In the genomic region with DNA sequence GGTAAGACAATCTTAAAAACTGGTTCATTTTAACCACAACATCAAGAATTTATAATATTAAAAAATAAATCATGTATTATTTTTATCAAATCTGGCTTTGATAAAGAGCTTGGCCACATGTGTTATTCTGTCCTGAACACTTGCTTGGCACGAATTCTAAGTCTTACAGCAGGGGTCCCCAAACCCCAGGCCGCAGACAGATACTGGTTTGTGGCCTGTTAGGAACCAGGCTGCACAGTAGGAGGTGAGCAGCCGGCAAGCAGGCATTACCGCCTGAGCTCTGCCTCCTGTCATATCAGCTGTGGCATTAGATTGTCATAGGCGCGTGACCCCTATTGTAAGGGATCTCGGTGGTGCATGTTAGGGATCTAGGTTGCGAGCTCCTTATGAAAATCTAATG, we compare ENCODE assay signal across 17 cellular contexts.
DNase-seq lines count a peak whose midpoint lies in the region; ATAC-seq and TF ChIP-seq lines count a peak whose summit lies in the region.
"Had no signal": no experiment of that assay in that cellular context is flagged by ENCODE, and none has a peak within 500 bp of the region (broad histone marks: within the 10 kb centered on the region; RNA-seq: fewer than 3 reads in every experiment).

No MANE protein-coding gene starts in this region.

- H3K4me1 Mint-ChIP-seq in WTC11 (no peaks in the 10 kb centered on the region), neural progenitor cell (peaks cover 10% of the 10 kb centered on the region), chondrocyte (ENCODE audit: low read depth) (peaks cover 12% of the 10 kb centered on the region)

- no peaks in the 10 kb centered on the region for H3K36me3 ChIP-seq in HEK293 (ENCODE audit: control insufficient read depth in 2 of 2, insufficient read depth in 1 of 2, low read length in 2 of 2)
- H3K36me3 ChIP-seq in neural progenitor cell = no peaks in the 10 kb centered on the region
- no peaks in the 10 kb centered on the region for H3K36me3 ChIP-seq in upper lobe of right lung
- H3K36me3 ChIP-seq: BLaER1 treated with 17β-estradiol and CSF1 and Interleukin-3, amounts not matched to agents 10 nM and 100 nM; HAP-1 had no signal

- DNase-seq in NCI-H2107 treated with DMSO at 0.1 percent for 48 hours (lab: John Stamatoyannopoulos, UW; ENCODE audit: unreplicated experiment) (peak; percentile 20), NCI-H2107 (lab: John Stamatoyannopoulos, UW) (no peak), WTC11 (ENCODE audit: low spot score) (peak; percentile 32), neural progenitor cell (ENCODE audit: low spot score) (peak; percentile 25), upper lobe of right lung (no peak), left lobe of liver (ENCODE audit: low spot score) (no peak), chondrocyte (ENCODE audit: low spot score) (no peak)
- DNase-seq: 8988T; ACHN; CD4-positive, CD25-positive, alpha-beta regulatory T cell; DMS53; GM23248; HFFc6 had no signal

- intact Hi-C loops in upper lobe of right lung (cut with DNase I) = no loop called here

- H3K27ac ChIP-seq in HEK293 (ENCODE audit: extremely low read depth, low read depth, low read length) (no peak overlapping the region), neural progenitor cell (no peak overlapping the region), upper lobe of right lung (no peak overlapping the region)
- H3K27ac ChIP-seq: BLaER1 treated with 17β-estradiol and CSF1 and Interleukin-3, amounts not matched to agents 10 nM and 100 nM; GM23248 had no signal

- POLR2A ChIA-PET in HEK293 (lab: Yijun Ruan, JAX) = interaction anchor here (0.7 kb wide), 1 partner anchor 178 kb away, joined by 5 read pairs; no protein-coding TSS in a partner anchor
- POLR2A ChIA-PET in WTC11 (lab: Charles Lee) = interaction anchor here (0.8 kb wide), 1 partner anchor 127 kb away, joined by 3 read pairs; a partner anchor contains a TSS

- no peak overlapping the region for H2AFZ ChIP-seq in neural progenitor cell (replicated peaks)
- H2AFZ ChIP-seq: GM23248 had no signal

- no peak overlapping the region for H3K4me3 ChIP-seq in HEK293 (ENCODE audit: low read depth, low read length)
- H3K4me3 ChIP-seq in neural progenitor cell = no peak overlapping the region
- H3K4me3 ChIP-seq in upper lobe of right lung = no peak overlapping the region
- H3K4me3 ChIP-seq: BLaER1 treated with 17β-estradiol and CSF1 and Interleukin-3, amounts not matched to agents 10 nM and 100 nM; GM23248; HAP-1 had no signal

- no peaks in the 10 kb centered on the region for H3F3A ChIP-seq in neural progenitor cell (ENCODE audit: low read depth)

- no peak overlapping the region for H3K9ac ChIP-seq in neural progenitor cell
- H3K9ac ChIP-seq: BLaER1 treated with 17β-estradiol and CSF1 and Interleukin-3, amounts not matched to agents 10 nM and 100 nM; GM23248 had no signal

- H4K20me1 ChIP-seq in neural progenitor cell (ENCODE audit: low read depth) = no peaks in the 10 kb centered on the region
- H4K20me1 ChIP-seq: BLaER1 treated with 17β-estradiol and CSF1 and Interleukin-3, amounts not matched to agents 10 nM and 100 nM had no signal

- H3K9me3 Mint-ChIP-seq in WTC11 (peaks cover under 1% of the 10 kb centered on the region; the same call in 1 of the 2 replicates), neural progenitor cell (peaks cover 2% of the 10 kb centered on the region), chondrocyte (ENCODE audit: low read depth) (peaks cover 5% of the 10 kb centered on the region)
- H3K9me3 Mint-ChIP-seq: HFFc6 had no signal

- CTCF ChIA-PET in HEK293 (lab: Yijun Ruan, JAX) (interaction anchor here (0.8 to 1.2 kb wide), 3 partner anchors 13 to 152 kb away, joined by 3 read pairs; no protein-coding TSS in a partner anchor), WTC11 (lab: Charles Lee) (interaction anchor here (1.1 to 1.5 kb wide), 3 partner anchors 116 to 218 kb away, joined by 3 to 9 read pairs (median 5); no protein-coding TSS in a partner anchor)

- no peaks in the 10 kb centered on the region for H3K27me3 Mint-ChIP-seq in WTC11 (ENCODE audit: low read depth)
- H3K27me3 Mint-ChIP-seq in neural progenitor cell (ENCODE audit: insufficient read depth, low read depth) = no peaks in the 10 kb centered on the region
- no peaks in the 10 kb centered on the region for H3K27me3 Mint-ChIP-seq in chondrocyte (ENCODE audit: low read depth)
- H3K27me3 Mint-ChIP-seq: CD4-positive, CD25-positive, alpha-beta regulatory T cell had no signal

- H3K4me1 ChIP-seq in HEK293 (ENCODE audit: control insufficient read depth, insufficient read depth, low read length) (peaks cover 5% of the 10 kb centered on the region; the same call in 1 of the 2 replicates), neural progenitor cell (no peaks in the 10 kb centered on the region), upper lobe of right lung (peaks cover 7% of the 10 kb centered on the region)

- H3K36me3 Mint-ChIP-seq in WTC11 (no peaks in the 10 kb centered on the region), neural progenitor cell (no peaks in the 10 kb centered on the region), chondrocyte (ENCODE audit: low read depth) (no peaks in the 10 kb centered on the region)
- H3K36me3 Mint-ChIP-seq: CD4-positive, CD25-positive, alpha-beta regulatory T cell had no signal

- TF ChIP-seq CTCF in HEK293 (tag by site-specific recombination; IDR thresholded peaks at IDR 0.05) (no peak), WTC11 (IDR thresholded peaks at IDR 0.05) (no peak), neural progenitor cell (IDR thresholded peaks at IDR 0.05) (no peak), upper lobe of right lung (IDR thresholded peaks at IDR 0.05) (no peak), chondrocyte (IDR thresholded peaks at IDR 0.05) (no peak)

- H3K27me3 ChIP-seq in neural progenitor cell = no peaks in the 10 kb centered on the region
- no peaks in the 10 kb centered on the region for H3K27me3 ChIP-seq in upper lobe of right lung
- H3K27me3 ChIP-seq: BLaER1 treated with 17β-estradiol and CSF1 and Interleukin-3, amounts not matched to agents 10 nM and 100 nM had no signal

- ATAC-seq in WTC11 = peak; percentile 30; the same call in 1 of the 2 replicates
- ATAC-seq in upper lobe of right lung = no peak
- no peak for ATAC-seq in left lobe of liver
- ATAC-seq: HepG2 had no signal

- no peak overlapping the region for H3K4me2 ChIP-seq in neural progenitor cell
- H3K4me2 ChIP-seq: BLaER1 treated with 17β-estradiol and CSF1 and Interleukin-3, amounts not matched to agents 10 nM and 100 nM had no signal

- no peaks in the 10 kb centered on the region for H3K79me2 ChIP-seq in neural progenitor cell (ENCODE audit: low read depth)

- H3K4me3 Mint-ChIP-seq in WTC11 = no peak overlapping the region
- H3K4me3 Mint-ChIP-seq in neural progenitor cell = no peak overlapping the region
- no peak overlapping the region for H3K4me3 Mint-ChIP-seq in chondrocyte (ENCODE audit: unreplicated experiment)
- H3K4me3 Mint-ChIP-seq: CD4-positive, CD25-positive, alpha-beta regulatory T cell; HFFc6 had no signal

- H3K9me3 ChIP-seq in HEK293 (ENCODE audit: control insufficient read depth, insufficient read depth, low read depth, low read length) (no peaks in the 10 kb centered on the region), neural progenitor cell (ENCODE audit: low read depth) (no peaks in the 10 kb centered on the region), upper lobe of right lung (no peaks in the 10 kb centered on the region)
- H3K9me3 ChIP-seq: BLaER1 treated with 17β-estradiol and CSF1 and Interleukin-3, amounts not matched to agents 10 nM and 100 nM; HAP-1 had no signal

- H3K27ac Mint-ChIP-seq in WTC11 (no peak overlapping the region), neural progenitor cell (no peak overlapping the region), chondrocyte (ENCODE audit: unreplicated experiment) (no peak overlapping the region)
- H3K27ac Mint-ChIP-seq: CD4-positive, CD25-positive, alpha-beta regulatory T cell; HFFc6 had no signal

TF ChIP-seq in WTC11, 78 proteins besides CTCF, POLR2A, EP300 and RAD21:
- TF ChIP-seq, protein P1, sequence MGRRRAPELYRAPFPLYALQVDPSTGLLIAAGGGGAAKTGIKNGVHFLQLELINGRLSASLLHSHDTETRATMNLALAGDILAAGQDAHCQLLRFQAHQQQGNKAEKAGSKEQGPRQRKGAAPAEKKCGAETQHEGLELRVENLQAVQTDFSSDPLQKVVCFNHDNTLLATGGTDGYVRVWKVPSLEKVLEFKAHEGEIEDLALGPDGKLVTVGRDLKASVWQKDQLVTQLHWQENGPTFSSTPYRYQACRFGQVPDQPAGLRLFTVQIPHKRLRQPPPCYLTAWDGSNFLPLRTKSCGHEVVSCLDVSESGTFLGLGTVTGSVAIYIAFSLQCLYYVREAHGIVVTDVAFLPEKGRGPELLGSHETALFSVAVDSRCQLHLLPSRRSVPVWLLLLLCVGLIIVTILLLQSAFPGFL (CRISPR knock-in tag; IDR thresholded peaks at IDR 0.05; ENCODE audit: borderline replicate concordance) = no peak
TF ChIP-seq in WTC11: peak in this region for 0.

Comparison
In these comparisons a context has a peak if more than half of its experiments do, and no peak if none do; other contexts are left out.
1. DNase-seq: peak in NCI-H2107 treated with DMSO at 0.1 percent for 48 hours (single experiment), WTC11 (single experiment) and neural progenitor cell (single experiment); none in NCI-H2107 (single experiment), upper lobe of right lung (single experiment), left lobe of liver (single experiment) and chondrocyte (single experiment).